In genomic region chr9:95506692-95507455, GRCh38 we compare ENCODE assay signal across 8 cellular contexts. TPM values are rescaled to one million over a fixed set of nuclear protein-coding genes. Genes with fewer than 3 reads are reported as not detected.
DNase-seq lines count a peak whose midpoint lies in the region; TF ChIP-seq lines count a peak whose summit lies in the region.

No MANE protein-coding gene starts in this region.

- no peaks in the 10 kb centered on the region for H3K9me3 ChIP-seq in subcutaneous abdominal adipose tissue (ENCODE audit: control insufficient read depth in 5 of 5, low read length in 5 of 5)

- peak; percentile 63 for DNase-seq in AG08396 (ENCODE audit: low spot score)
- peak; percentile 27 for DNase-seq in LNCaP clone FGC (ENCODE audit: low read depth)
- DNase-seq in UCSD-AML1 (lab: John Stamatoyannopoulos, UW; ENCODE audit: unreplicated experiment), result peak; percentile 73
- DNase-seq in dorsolateral prefrontal cortex, result peak in 9 of 10 donors; percentile 46 to 76 (median 56)
- DNase-seq in lung microvascular endothelial cell (ENCODE audit: low read depth in 2 of 2), result peak; percentile 68 to 70
- DNase-seq in NK-92 (lab: John Stamatoyannopoulos, UW; ENCODE audit: unreplicated experiment), result no peak

- H3K4me1 ChIP-seq in subcutaneous abdominal adipose tissue (ENCODE audit: control insufficient read depth in 5 of 5, insufficient read depth in 5 of 5, low read length in 5 of 5), result peaks cover 2 to 58% (median 46%) of the 10 kb centered on the region in 5 donors

- no peaks in the 10 kb centered on the region for H3K27me3 ChIP-seq in dorsolateral prefrontal cortex
- no peaks in the 10 kb centered on the region for H3K27me3 ChIP-seq in subcutaneous abdominal adipose tissue (ENCODE audit: control insufficient read depth in 5 of 5, insufficient read depth in 4 of 5, low read length in 5 of 5)

- no peaks in the 10 kb centered on the region for H3K36me3 ChIP-seq in subcutaneous abdominal adipose tissue (ENCODE audit: control insufficient read depth in 5 of 5, insufficient read depth in 5 of 5, low read length in 5 of 5)

- H3K9ac ChIP-seq in subcutaneous abdominal adipose tissue (ENCODE audit: low read length in 5 of 5), result peak overlapping the region; percentile 38 to 77 (median 71)

- H3K27ac ChIP-seq in dorsolateral prefrontal cortex, result peak overlapping the region; percentile 66 to 98 (median 95)
- peak overlapping the region; percentile 80 for H3K27ac ChIP-seq in subcutaneous abdominal adipose tissue (ENCODE audit: low read depth, low read length)

- TF ChIP-seq POLR2A in GM15510 (IDR thresholded peaks at IDR 0.05; ENCODE audit: borderline replicate concordance, extremely low read depth, insufficient read length), result peak; percentile 36

- H3K4me3 ChIP-seq in LNCaP clone FGC (ENCODE audit: low read depth, low read length) (peak overlapping the region; percentile 63), dorsolateral prefrontal cortex (peak overlapping the region; percentile 62 to 99 (median 82)), subcutaneous abdominal adipose tissue (ENCODE audit: low read depth in 1 of 5, low read length in 5 of 5) (peak overlapping the region; percentile 88 to 98 (median 93))

- TF ChIP-seq CTCF in LNCaP clone FGC (IDR thresholded peaks at IDR 0.05; ENCODE audit: control insufficient read depth, extremely low read depth, insufficient read depth), result peak; percentile 9; the same call in 1 of the 2 replicates
- TF ChIP-seq CTCF in dorsolateral prefrontal cortex (IDR thresholded peaks at IDR 0.05 in 54 of 56, conservative IDR thresholded peaks at IDR 0.05 in 2 of 56; ENCODE audit: low read depth in 1 of 56, partially characterized antibody in 56 of 56), result peak in 7 of 56 donors; percentile 5 to 29 (median 13)

- intact Hi-C loops in dorsolateral prefrontal cortex (cut with DNase I), result loop anchor here (2.0 kb wide), 4 partner anchors 30 to 712 kb away; partner anchors contain the start of gene FANCC (in 1 of the 2)

RNA-seq across cellular contexts. Expression of gene PTCH1, which starts 9.9 kb away (rescaled TPM):
- total RNA-seq in dorsolateral prefrontal cortex (100 to 1,000 TPM in 1 of 120 experiments, 10 to 100 TPM in 119; 17.9 to 104 (median 46.0) TPM), lung microvascular endothelial cell (2.0 and 2.8 TPM in 2 replicates)
